1 cellular context compared by ENCODE assay signal in genomic region chr11:62427630-62428233, GRCh38.
A peak's percentile ranks its signal among the peaks of the same experiment; 100 is the strongest.
TF ChIP-seq lines count a peak whose summit lies in the region.

No MANE protein-coding gene starts in this region.

TF ChIP-seq in K562, 482 proteins besides CTCF, POLR2A, EP300 and RAD21 (continued from another document):
- 0 out of 4 replicates have a peak, but pooled peaks of 1 of the 2 experiments have one; percentile 9 for TF ChIP-seq MAZ (CRISPR knock-in tag; conservative IDR thresholded peaks at IDR 0.05 in 1 of 2, IDR thresholded peaks at IDR 0.05 in 1 of 2)
- TF ChIP-seq HEY1 (CRISPR knock-in tag; IDR thresholded peaks at IDR 0.05; ENCODE audit: borderline replicate concordance), result no peak
- peak; percentile 48; the same call in 1 of the 2 replicates for TF ChIP-seq GTF2E2 (tag; IDR thresholded peaks at IDR 0.05)
- no peak for TF ChIP-seq ZNF695 (CRISPR knock-in tag; IDR thresholded peaks at IDR 0.05)
- TF ChIP-seq ZNF212 (CRISPR knock-in tag; IDR thresholded peaks at IDR 0.05), result no peak
- TF ChIP-seq SMARCA4 (IDR thresholded peaks at IDR 0.05), result peak; percentile 74
- no peak for TF ChIP-seq BRD4 (IDR thresholded peaks at IDR 0.05)
- no peak for TF ChIP-seq MEF2A (IDR thresholded peaks at IDR 0.05; ENCODE audit: control insufficient read depth, low read depth, low read length)
- TF ChIP-seq CEBPG (CRISPR knock-in tag; IDR thresholded peaks at IDR 0.05), result peak; percentile 85
- TF ChIP-seq CEBPG (tag; conservative IDR thresholded peaks at IDR 0.05 in 1 of 2, IDR thresholded peaks at IDR 0.05 in 1 of 2), result peak; percentile 70 to 79
- TF ChIP-seq MGA (IDR thresholded peaks at IDR 0.05), result peak; percentile 77
- no peak for TF ChIP-seq MTA2 (IDR thresholded peaks at IDR 0.05; ENCODE audit: low read depth)
- TF ChIP-seq MEF2D (tag; conservative IDR thresholded peaks at IDR 0.05; ENCODE audit: low read depth), result 0 out of 2 replicates have a peak, but pooled peaks have one; percentile 32
- no peak for TF ChIP-seq DMBX1 (CRISPR knock-in tag; IDR thresholded peaks at IDR 0.05; ENCODE audit: borderline replicate concordance)
- TF ChIP-seq ATF4 (CRISPR knock-in tag; IDR thresholded peaks at IDR 0.05), result peak; percentile 48
- TF ChIP-seq PKNOX1 (IDR thresholded peaks at IDR 0.05), result peak; percentile 73
- TF ChIP-seq MNT (conservative IDR thresholded peaks at IDR 0.05), result peak in 1 of 2 experiments; percentile 50; a peak in 1 of 4 replicates
- no peak for TF ChIP-seq ZNF778 (CRISPR knock-in tag; IDR thresholded peaks at IDR 0.05)
- TF ChIP-seq ZNF324 (CRISPR knock-in tag; IDR thresholded peaks at IDR 0.05), result no peak
- peak; percentile 67; the same call in 1 of the 2 replicates for TF ChIP-seq ZNF395 (CRISPR knock-in tag; IDR thresholded peaks at IDR 0.05)
- TF ChIP-seq NCOA6 (IDR thresholded peaks at IDR 0.05), result no peak
- 0 out of 2 replicates have a peak, but pooled peaks have one; percentile 29 for TF ChIP-seq ZNF79 (CRISPR knock-in tag; IDR thresholded peaks at IDR 0.05; ENCODE audit: low read depth)
- TF ChIP-seq ATF7 (IDR thresholded peaks at IDR 0.05), result 0 out of 2 replicates have a peak, but pooled peaks have one; percentile 9
- peak; percentile 68; the same call in 1 of the 2 replicates for TF ChIP-seq SMARCE1 (IDR thresholded peaks at IDR 0.05)
- TF ChIP-seq NFE2 (IDR thresholded peaks at IDR 0.05; ENCODE audit: low read depth), result peak; percentile 56
- no peak for TF ChIP-seq POLR2B (IDR thresholded peaks at IDR 0.05; ENCODE audit: low read depth, partially characterized antibody)
- peak; percentile 40; the same call in 1 of the 2 replicates for TF ChIP-seq SMARCC2 (IDR thresholded peaks at IDR 0.05; ENCODE audit: low read depth)
- TF ChIP-seq VEZF1 (CRISPR knock-in tag; IDR thresholded peaks at IDR 0.05), result no peak; the same call in 1 of the 2 replicates
TF ChIP-seq in K562: peak in this region for 53.
